Comparison of ENCODE assay signal across 14 cellular contexts in genomic region chr4:1598206-1598605, GRCh38.
"Had no signal": no experiment of that assay in that cellular context is flagged by ENCODE, and none has a peak within 500 bp of the region (broad histone marks: within the 10 kb centered on the region; RNA-seq: fewer than 3 reads in every experiment).

No MANE protein-coding gene starts in this region.

- H3K36me3 Mint-ChIP-seq: activated naive CD4-positive, alpha-beta T cell treated with anti-CD3 and anti-CD28 coated beads, Interleukin-2, amount 50 U/mL, for 24 hours; naive B cell had no signal

- H3K27me3 Mint-ChIP-seq: activated naive CD4-positive, alpha-beta T cell treated with anti-CD3 and anti-CD28 coated beads, Interleukin-2, amount 50 U/mL, for 24 hours; dendritic cell treated with granulocyte-macrophage colony-stimulating factor and Interleukin-4, amounts not matched to agents 40 ng/mL and 50 ng/mL, for 4 days had no signal

- H3K27ac Mint-ChIP-seq: activated naive CD4-positive, alpha-beta T cell treated with anti-CD3 and anti-CD28 coated beads, Interleukin-2, amount 50 U/mL, for 24 hours; activated T-cell treated with anti-CD3 and anti-CD28 coated beads, Interleukin-2, amount 50 U/mL, for 72 hours; dendritic cell treated with granulocyte-macrophage colony-stimulating factor and Interleukin-4, amounts not matched to agents 40 ng/mL and 50 ng/mL, for 4 days; naive B cell had no signal

- H3K9me3 ChIP-seq: pancreas had no signal

- H3K4me3 Mint-ChIP-seq: activated naive CD4-positive, alpha-beta T cell treated with anti-CD3 and anti-CD28 coated beads, Interleukin-2, amount 50 U/mL, for 24 hours; activated T-cell treated with anti-CD3 and anti-CD28 coated beads, Interleukin-2, amount 50 U/mL, for 72 hours; dendritic cell treated with granulocyte-macrophage colony-stimulating factor and Interleukin-4, amounts not matched to agents 40 ng/mL and 50 ng/mL, for 4 days; naive B cell had no signal

- H3K4me1 ChIP-seq: gastroesophageal sphincter, pancreas had no signal

- DNase-seq: activated CD4-positive, alpha-beta T cell treated with anti-CD3 and anti-CD28 coated beads, Interleukin-2, amount 50 U/mL, for 1 hour; activated effector memory CD4-positive, alpha-beta T cell treated with anti-CD3 and anti-CD28 coated beads, Interleukin-2, amount 50 U/mL, for 16 hours; activated T-cell treated with anti-CD3 and anti-CD28 coated beads, Interleukin-2, amount 50 U/mL, for 72 hours; effector CD8-positive, alpha-beta T cell; naive B cell; stimulated activated CD4-positive, alpha-beta T cell treated with anti-CD3 and anti-CD28 coated beads, Interleukin-12 subunit alpha, Interleukin-12 subunit beta, amount 100 ng/mL, for 4 hours; stimulated activated CD4-positive, alpha-beta T cell treated with anti-CD3 and anti-CD28 coated beads, Interleukin-1b, Interleukin-23, amount 100 ng/mL, for 48 hours; stimulated activated CD8-positive, alpha-beta memory T cell treated with anti-CD3 and anti-CD28 coated beads, Interleukin-4, amount 100 ng/mL, for 48 hours; stimulated activated naive CD4-positive, alpha-beta T cell had no signal

- ATAC-seq: activated T-cell treated with anti-CD3 and anti-CD28 coated beads, Interleukin-2, amount 50 U/mL, for 72 hours; esophagus mucosa; gastroesophageal sphincter; pancreas had no signal

- H3K4me3 ChIP-seq: gastroesophageal sphincter, pancreas had no signal

- H3K4me1 Mint-ChIP-seq: activated naive CD4-positive, alpha-beta T cell treated with anti-CD3 and anti-CD28 coated beads, Interleukin-2, amount 50 U/mL, for 24 hours had no signal

- H3K9me3 Mint-ChIP-seq: activated naive CD4-positive, alpha-beta T cell treated with anti-CD3 and anti-CD28 coated beads, Interleukin-2, amount 50 U/mL, for 24 hours; activated T-cell treated with anti-CD3 and anti-CD28 coated beads, Interleukin-2, amount 50 U/mL, for 72 hours; dendritic cell treated with granulocyte-macrophage colony-stimulating factor and Interleukin-4, amounts not matched to agents 40 ng/mL and 50 ng/mL, for 4 days had no signal

- H3K27ac ChIP-seq: gastroesophageal sphincter, pancreas had no signal

- H3K36me3 ChIP-seq: gastroesophageal sphincter, pancreas had no signal

- H3K27me3 ChIP-seq: pancreas had no signal
